In the genomic region with DNA sequence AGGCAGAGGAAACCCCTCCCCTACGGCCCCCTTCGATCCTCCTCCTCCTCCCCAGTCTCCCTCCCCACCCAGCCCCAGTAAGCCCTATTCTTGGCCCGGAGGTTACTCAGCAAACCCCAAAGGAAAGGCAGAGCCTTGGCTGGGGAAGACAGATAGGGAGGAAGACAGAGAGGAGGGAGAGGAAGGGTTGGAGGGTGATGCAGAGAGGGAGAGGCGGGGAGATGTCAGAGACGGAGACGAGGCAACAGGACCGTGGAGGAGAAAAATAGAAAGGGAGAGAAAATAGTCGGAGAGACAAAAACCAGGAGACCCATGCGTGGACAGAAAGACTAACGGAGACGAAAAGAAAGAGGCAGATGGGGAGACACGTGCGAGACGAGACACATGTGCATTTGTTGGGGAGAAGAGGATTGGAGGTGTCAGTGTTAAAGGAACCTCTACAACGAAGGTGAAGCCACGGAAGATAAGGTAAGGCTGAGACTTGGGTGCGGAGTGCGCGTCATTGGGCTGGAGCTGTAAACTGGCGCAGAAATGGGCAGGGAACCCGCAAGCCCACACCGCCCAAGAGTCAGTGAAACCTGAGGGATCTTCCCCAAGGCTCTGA, we compare ENCODE assay signal across 1 cellular context.
TF ChIP-seq lines count a peak whose summit lies in the region.

No MANE protein-coding gene starts in this region.

TF ChIP-seq in HepG2, 621 proteins besides CTCF, POLR2A, EP300 and RAD21:
- TF ChIP-seq RBM22 (optimal IDR thresholded peaks at IDR 0.05; ENCODE audit: low read length) (no peak), SP140L (CRISPR knock-in tag; IDR thresholded peaks at IDR 0.05; ENCODE audit: borderline replicate concordance) (no peak), ARNT2 (CRISPR knock-in tag; IDR thresholded peaks at IDR 0.05; ENCODE audit: low read depth) (0 out of 2 replicates have a peak, but pooled peaks have one; percentile 15)
- TF ChIP-seq, protein P1, sequence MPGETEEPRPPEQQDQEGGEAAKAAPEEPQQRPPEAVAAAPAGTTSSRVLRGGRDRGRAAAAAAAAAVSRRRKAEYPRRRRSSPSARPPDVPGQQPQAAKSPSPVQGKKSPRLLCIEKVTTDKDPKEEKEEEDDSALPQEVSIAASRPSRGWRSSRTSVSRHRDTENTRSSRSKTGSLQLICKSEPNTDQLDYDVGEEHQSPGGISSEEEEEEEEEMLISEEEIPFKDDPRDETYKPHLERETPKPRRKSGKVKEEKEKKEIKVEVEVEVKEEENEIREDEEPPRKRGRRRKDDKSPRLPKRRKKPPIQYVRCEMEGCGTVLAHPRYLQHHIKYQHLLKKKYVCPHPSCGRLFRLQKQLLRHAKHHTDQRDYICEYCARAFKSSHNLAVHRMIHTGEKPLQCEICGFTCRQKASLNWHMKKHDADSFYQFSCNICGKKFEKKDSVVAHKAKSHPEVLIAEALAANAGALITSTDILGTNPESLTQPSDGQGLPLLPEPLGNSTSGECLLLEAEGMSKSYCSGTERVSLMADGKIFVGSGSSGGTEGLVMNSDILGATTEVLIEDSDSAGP (CRISPR knock-in tag; IDR thresholded peaks at IDR 0.05; ENCODE audit: borderline replicate concordance): 0 out of 2 replicates have a peak, but pooled peaks have one; percentile 25
